Comparison of ENCODE assay signal across 24 cellular contexts in the genomic region with DNA sequence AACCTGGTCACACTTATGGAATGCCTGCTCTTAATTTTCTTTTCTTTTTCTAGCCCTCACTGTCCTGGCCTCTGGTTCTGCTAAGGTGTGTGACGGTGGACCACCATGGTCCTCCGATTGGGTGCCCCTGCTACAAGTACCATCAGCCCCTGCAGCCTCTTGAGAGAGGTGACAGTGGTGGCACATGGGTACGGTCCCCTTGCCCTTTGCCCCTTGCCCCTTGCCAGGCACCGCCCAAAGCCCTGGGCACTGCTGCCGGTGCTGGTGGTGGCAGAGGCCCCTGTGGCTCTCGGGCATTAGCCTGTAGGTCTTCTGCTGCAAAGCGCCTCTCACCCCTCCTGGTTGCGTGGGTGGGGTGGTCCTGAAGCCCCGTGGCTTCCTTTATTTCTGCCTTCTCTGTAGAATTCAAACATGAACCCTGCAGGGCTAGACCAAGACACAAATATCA. TPM values are rescaled to one million over a fixed set of nuclear protein-coding genes. Genes with fewer than 3 reads are reported as not detected.
A peak's percentile ranks its signal among the peaks of the same experiment; 100 is the strongest.
DNase-seq lines count a peak whose midpoint lies in the region; ATAC-seq and TF ChIP-seq lines count a peak whose summit lies in the region.
"Had no signal": no experiment of that assay in that cellular context is flagged by ENCODE, and none has a peak within 500 bp of the region (broad histone marks: within the 10 kb centered on the region; RNA-seq: fewer than 3 reads in every experiment).

No MANE protein-coding gene starts in this region.

- H3K9ac ChIP-seq in Loucy (ENCODE audit: low read depth, low read length, poor library complexity, severe bottlenecking) = no peak overlapping the region

- H3K4me1 ChIP-seq in Loucy (ENCODE audit: insufficient read depth, low read length, poor library complexity, severe bottlenecking) (peaks cover 33% of the 10 kb centered on the region), psoas muscle (no peaks in the 10 kb centered on the region), esophagus muscularis mucosa (no peaks in the 10 kb centered on the region)
- H3K4me1 ChIP-seq: pancreas, suprapubic skin had no signal

- intact Hi-C loops in psoas muscle (cut with DNase I) = no loop called here
- intact Hi-C loops in esophagus muscularis mucosa (cut with DNase I) = no loop called here

- H3K27ac Mint-ChIP-seq in activated naive CD8-positive, alpha-beta T cell = peak overlapping the region; percentile 72
- no peak overlapping the region for H3K27ac Mint-ChIP-seq in activated naive CD8-positive, alpha-beta T cell treated with anti-CD3 and anti-CD28 coated beads, Interleukin-2, amount 50 U/mL, for 24 hours
- H3K27ac Mint-ChIP-seq in chondrocyte (ENCODE audit: unreplicated experiment) = peak overlapping the region; percentile 29
- H3K27ac Mint-ChIP-seq: activated CD8-positive, alpha-beta memory T cell treated with anti-CD3 and anti-CD28 coated beads, Interleukin-2, amount 10 ng/mL, durations not matched to agents 7 days and 5 days; naive B cell had no signal

- H2AFZ ChIP-seq in Loucy (ENCODE audit: low read length) = no peak overlapping the region

- TF ChIP-seq POLR2A in esophagus muscularis mucosa (IDR thresholded peaks at IDR 0.05; ENCODE audit: low read depth) = no peak

- peaks cover 64% of the 10 kb centered on the region for H3K4me1 Mint-ChIP-seq in activated naive CD8-positive, alpha-beta T cell (ENCODE audit: low read depth)
- peaks cover 39% of the 10 kb centered on the region for H3K4me1 Mint-ChIP-seq in activated naive CD8-positive, alpha-beta T cell treated with anti-CD3 and anti-CD28 coated beads, Interleukin-2, amount 50 U/mL, for 24 hours
- peaks cover 24% of the 10 kb centered on the region for H3K4me1 Mint-ChIP-seq in chondrocyte (ENCODE audit: low read depth)

- H3K27me3 ChIP-seq in Loucy (ENCODE audit: insufficient read depth, low read length, poor library complexity, severe bottlenecking) (no peaks in the 10 kb centered on the region), psoas muscle (ENCODE audit: insufficient read depth in 3 of 3, low read length in 2 of 3) (no peaks in the 10 kb centered on the region), esophagus muscularis mucosa (no peaks in the 10 kb centered on the region)
- H3K27me3 ChIP-seq: dorsolateral prefrontal cortex, pancreas had no signal

- TF ChIP-seq CTCF in Loucy (conservative IDR thresholded peaks at IDR 0.05; ENCODE audit: low read length) (no peak), chondrocyte (IDR thresholded peaks at IDR 0.05) (no peak), psoas muscle (IDR thresholded peaks at IDR 0.05) (no peak), esophagus muscularis mucosa (IDR thresholded peaks at IDR 0.05) (no peak)

- no peaks in the 10 kb centered on the region for H3K36me3 ChIP-seq in Loucy (ENCODE audit: insufficient read depth, low read length)
- no peaks in the 10 kb centered on the region for H3K36me3 ChIP-seq in psoas muscle (ENCODE audit: insufficient read depth in 1 of 2, low read depth in 1 of 2)
- no peaks in the 10 kb centered on the region for H3K36me3 ChIP-seq in esophagus muscularis mucosa
- H3K36me3 ChIP-seq: pancreas, suprapubic skin had no signal

- no peaks in the 10 kb centered on the region for H3F3A ChIP-seq in Loucy (ENCODE audit: low read depth)

- H3K4me3 Mint-ChIP-seq in activated naive CD8-positive, alpha-beta T cell = peak overlapping the region; percentile 66
- no peak overlapping the region for H3K4me3 Mint-ChIP-seq in activated naive CD8-positive, alpha-beta T cell treated with anti-CD3 and anti-CD28 coated beads, Interleukin-2, amount 50 U/mL, for 24 hours
- H3K4me3 Mint-ChIP-seq in chondrocyte (ENCODE audit: unreplicated experiment) = no peak overlapping the region
- H3K4me3 Mint-ChIP-seq: activated CD8-positive, alpha-beta memory T cell treated with anti-CD3 and anti-CD28 coated beads, Interleukin-2, amount 10 ng/mL, durations not matched to agents 7 days and 5 days; CD4-positive, alpha-beta memory T cell; central memory CD8-positive, alpha-beta T cell had no signal

- no peak overlapping the region for H3K27ac ChIP-seq in psoas muscle
- H3K27ac ChIP-seq in esophagus muscularis mucosa (replicated peaks in 1 of 4) = no peak overlapping the region
- H3K27ac ChIP-seq: dorsolateral prefrontal cortex, pancreas, suprapubic skin had no signal

- H3K9me3 ChIP-seq in Loucy (ENCODE audit: insufficient read depth, low read depth, low read length) (no peaks in the 10 kb centered on the region), psoas muscle (no peaks in the 10 kb centered on the region), esophagus muscularis mucosa (no peaks in the 10 kb centered on the region)
- H3K9me3 ChIP-seq: pancreas, suprapubic skin had no signal

- TF ChIP-seq EP300 in esophagus muscularis mucosa (IDR thresholded peaks at IDR 0.05) = no peak

- H3K27me3 Mint-ChIP-seq in activated naive CD8-positive, alpha-beta T cell = no peaks in the 10 kb centered on the region
- peaks cover 5% of the 10 kb centered on the region for H3K27me3 Mint-ChIP-seq in activated naive CD8-positive, alpha-beta T cell treated with anti-CD3 and anti-CD28 coated beads, Interleukin-2, amount 50 U/mL, for 24 hours
- H3K27me3 Mint-ChIP-seq in chondrocyte (ENCODE audit: low read depth) = no peaks in the 10 kb centered on the region
- H3K27me3 Mint-ChIP-seq: central memory CD8-positive, alpha-beta T cell had no signal

- no peaks in the 10 kb centered on the region for H3K9me3 Mint-ChIP-seq in activated naive CD8-positive, alpha-beta T cell (ENCODE audit: low read depth)
- no peaks in the 10 kb centered on the region for H3K9me3 Mint-ChIP-seq in activated naive CD8-positive, alpha-beta T cell treated with anti-CD3 and anti-CD28 coated beads, Interleukin-2, amount 50 U/mL, for 24 hours
- no peaks in the 10 kb centered on the region for H3K9me3 Mint-ChIP-seq in chondrocyte (ENCODE audit: low read depth)
- H3K9me3 Mint-ChIP-seq: CD4-positive, alpha-beta memory T cell; central memory CD8-positive, alpha-beta T cell had no signal

- no peak overlapping the region for H3K4me3 ChIP-seq in Loucy (ENCODE audit: low read length, poor library complexity, severe bottlenecking)
- no peak overlapping the region for H3K4me3 ChIP-seq in psoas muscle
- H3K4me3 ChIP-seq in esophagus muscularis mucosa = no peak overlapping the region
- H3K4me3 ChIP-seq: dorsolateral prefrontal cortex, pancreas, suprapubic skin had no signal

- no peaks in the 10 kb centered on the region for H3K36me3 Mint-ChIP-seq in activated naive CD8-positive, alpha-beta T cell
- H3K36me3 Mint-ChIP-seq in activated naive CD8-positive, alpha-beta T cell treated with anti-CD3 and anti-CD28 coated beads, Interleukin-2, amount 50 U/mL, for 24 hours (ENCODE audit: low read depth) = no peaks in the 10 kb centered on the region
- no peaks in the 10 kb centered on the region for H3K36me3 Mint-ChIP-seq in chondrocyte (ENCODE audit: low read depth)
- H3K36me3 Mint-ChIP-seq: activated CD8-positive, alpha-beta memory T cell treated with anti-CD3 and anti-CD28 coated beads, Interleukin-2, amount 10 ng/mL, durations not matched to agents 7 days and 5 days; CD4-positive, alpha-beta memory T cell; naive B cell had no signal

- 86 to 89% (median 88%) methylated on average over 9 of the region's 9 CpGs for WGBS in psoas muscle, 3 donors
- 87% methylated on average over 6 of the region's 9 CpGs for WGBS in esophagus muscularis mucosa

- no peaks in the 10 kb centered on the region for H3K79me2 ChIP-seq in Loucy (ENCODE audit: insufficient read depth, low read length)

- no peaks in the 10 kb centered on the region for H3K9me2 ChIP-seq in Loucy (replicated peaks; ENCODE audit: low read depth, low read length)

- no peak for DNase-seq in activated naive CD8-positive, alpha-beta T cell treated with anti-CD3 and anti-CD28 coated beads, Interleukin-2, amount 50 U/mL, for 24 hours
- DNase-seq in chondrocyte (ENCODE audit: low spot score) = no peak
- DNase-seq in psoas muscle = no peak
- no peak for DNase-seq in esophagus muscularis mucosa (ENCODE audit: extremely low spot score)
- DNase-seq: activated CD4-positive, alpha-beta T cell treated with anti-CD3 and anti-CD28 coated beads for 1 hour; activated CD8-positive, alpha-beta memory T cell treated with anti-CD3 and anti-CD28 coated beads, Interleukin-2, amount 10 ng/mL, durations not matched to agents 7 days and 5 days; activated gamma-delta T cell treated with Interleukin-2 at 50 U/mL for 16 hours; CD4-positive, alpha-beta memory T cell; DMS53; dorsolateral prefrontal cortex; GDM1; head of caudate nucleus; left colon; naive B cell; NCI-H187; NCI-H69; pancreas had no signal

- no peaks in the 10 kb centered on the region for H4K20me1 ChIP-seq in Loucy (ENCODE audit: insufficient read depth, low read length, poor library complexity, severe bottlenecking)

- no peak for ATAC-seq in activated naive CD8-positive, alpha-beta T cell treated with anti-CD3 and anti-CD28 coated beads, Interleukin-2, amount 50 U/mL, for 24 hours
- ATAC-seq in psoas muscle = no peak
- ATAC-seq in HG03045 (IDR thresholded peaks at IDR 0.05; ENCODE audit: unreplicated experiment) = no peak
- ATAC-seq: left colon, pancreas, sciatic nerve had no signal

- H3K4me2 ChIP-seq in Loucy (ENCODE audit: low read depth, low read length, poor library complexity, severe bottlenecking) = peak overlapping the region; percentile 46

RNA-seq across cellular contexts. Expression of a gene that starts 51.9 kb away (rescaled TPM):
- 25.5 to 98.5 TPM (median 25.7 TPM) in 3 replicates for total RNA-seq in chondrocyte
- total RNA-seq in psoas muscle = 10 to 100 TPM; 10.8 to 21.8 (median 13.3) TPM
- polyA plus RNA-seq in psoas muscle = 1 to 10 TPM; 6.0 to 8.4 (median 7.3) TPM
- 10 to 100 TPM; 18.3 to 35.3 (median 28.8) TPM for total RNA-seq in esophagus muscularis mucosa
- total RNA-seq: HT-29 had no signal
